Comparison of ENCODE assay signal across 9 cellular contexts in genomic region chr12:122872815-122873361, GRCh38. TPM values are rescaled to one million over a fixed set of nuclear protein-coding genes. Genes with fewer than 3 reads are reported as not detected.
DNase-seq lines count a peak whose midpoint lies in the region; ATAC-seq and TF ChIP-seq lines count a peak whose summit lies in the region.
"Had no signal": no experiment of that assay in that cellular context is flagged by ENCODE, and none has a peak within 500 bp of the region (broad histone marks: within the 10 kb centered on the region; RNA-seq: fewer than 3 reads in every experiment).

No MANE protein-coding gene starts in this region.

- H3K27ac Mint-ChIP-seq in T-helper 2 cell treated with Interferon-gamma antibody and Interleukin-4, amounts not matched to agents 5 μg/mL and 100 μg/mL, for 36 hours: no peak overlapping the region
- H3K27ac Mint-ChIP-seq in activated T-cell treated with anti-CD3 and anti-CD28 coated beads, Interleukin-2, amount 50 U/mL, for 72 hours: no peak overlapping the region

- intact Hi-C loops in right lobe of liver (cut with DNase I): no loop called here

- peaks cover 0 to 6% (median 0%) of the 10 kb centered on the region in 4 donors for H3K36me3 ChIP-seq in right lobe of liver

- WGBS in right lobe of liver (ENCODE audit: insufficient coverage, low coverage, low lambda C conversion rate, missing lambda C conversion rate): 20% methylated on average over 12 of the region's 12 CpGs

- no peaks in the 10 kb centered on the region for H3K27me3 ChIP-seq in right lobe of liver

- TF ChIP-seq CTCF in right lobe of liver (IDR thresholded peaks at IDR 0.05): no peak

- H3K4me3 Mint-ChIP-seq in T-helper 2 cell treated with Interferon-gamma antibody and Interleukin-4, amounts not matched to agents 5 μg/mL and 100 μg/mL, for 36 hours: peak overlapping the region; percentile 86
- peak overlapping the region; percentile 27 to 80 for H3K4me3 Mint-ChIP-seq in activated T-cell treated with anti-CD3 and anti-CD28 coated beads, Interleukin-2, amount 50 U/mL, for 72 hours

- H3K36me3 Mint-ChIP-seq in T-helper 2 cell treated with Interferon-gamma antibody and Interleukin-4, amounts not matched to agents 5 μg/mL and 100 μg/mL, for 36 hours (ENCODE audit: low read depth): peaks cover 31% of the 10 kb centered on the region
- peaks cover 8 to 14% of the 10 kb centered on the region in 2 donors for H3K36me3 Mint-ChIP-seq in activated T-cell treated with anti-CD3 and anti-CD28 coated beads, Interleukin-2, amount 50 U/mL, for 72 hours (ENCODE audit: insufficient read depth in 2 of 2)

- no peak for TF ChIP-seq POLR2A in right lobe of liver (IDR thresholded peaks at IDR 0.05)

- H3K27ac ChIP-seq in right lobe of liver (peak overlapping the region; percentile 62 to 87 (median 83)), substantia nigra (ENCODE audit: low read depth, low read length, poor library complexity, severe bottlenecking) (peak overlapping the region; percentile 62)

- peaks cover 21% of the 10 kb centered on the region for H3K27me3 Mint-ChIP-seq in T-helper 2 cell treated with Interferon-gamma antibody and Interleukin-4, amounts not matched to agents 5 μg/mL and 100 μg/mL, for 36 hours (ENCODE audit: low read depth)
- H3K27me3 Mint-ChIP-seq in activated T-cell treated with anti-CD3 and anti-CD28 coated beads, Interleukin-2, amount 50 U/mL, for 72 hours (ENCODE audit: low read depth): peaks cover 53% of the 10 kb centered on the region

- no peak for ATAC-seq in activated T-cell treated with anti-CD3 and anti-CD28 coated beads, Interleukin-2, amount 50 U/mL, for 72 hours (replicated peaks in 1 of 2)
- no peak for ATAC-seq in right lobe of liver
- no peak for ATAC-seq in GM19328 (IDR thresholded peaks at IDR 0.05; ENCODE audit: unreplicated experiment)

- H3K4me1 Mint-ChIP-seq in T-helper 2 cell treated with Interferon-gamma antibody and Interleukin-4, amounts not matched to agents 5 μg/mL and 100 μg/mL, for 36 hours (ENCODE audit: low read depth): peaks cover 49% of the 10 kb centered on the region
- H3K4me1 Mint-ChIP-seq in activated T-cell treated with anti-CD3 and anti-CD28 coated beads, Interleukin-2, amount 50 U/mL, for 72 hours (ENCODE audit: low read depth): peaks cover 70% of the 10 kb centered on the region

- no peak overlapping the region for H3K4me3 ChIP-seq in right lobe of liver

- no peaks in the 10 kb centered on the region for H3K9me3 Mint-ChIP-seq in T-helper 2 cell treated with Interferon-gamma antibody and Interleukin-4, amounts not matched to agents 5 μg/mL and 100 μg/mL, for 36 hours
- no peaks in the 10 kb centered on the region for H3K9me3 Mint-ChIP-seq in activated T-cell treated with anti-CD3 and anti-CD28 coated beads, Interleukin-2, amount 50 U/mL, for 72 hours

- no peaks in the 10 kb centered on the region for H3K9me3 ChIP-seq in right lobe of liver

- peaks cover 0 to 57% (median 30%) of the 10 kb centered on the region in 4 donors for H3K4me1 ChIP-seq in right lobe of liver

- DNase-seq in T-helper 2 cell treated with Interferon-gamma antibody and Interleukin-4, amounts not matched to agents 5 μg/mL and 100 μg/mL, for 36 hours (ENCODE audit: low spot score): no peak
- DNase-seq in T-helper 2 cell (no peak), right lobe of liver (peak in 1 of 3 donors; percentile 62), substantia nigra (lab: John Stamatoyannopoulos, UW) (no peak), NCI-H2171 treated with DMSO at 0.1 percent for 48 hours (lab: John Stamatoyannopoulos, UW) (no peak)
- no peak for DNase-seq in activated T-cell treated with anti-CD3 and anti-CD28 coated beads, Interleukin-2, amount 50 U/mL, for 72 hours
- DNase-seq in activated CD4-positive, alpha-beta T cell treated with anti-CD3 and anti-CD28 coated beads, Interleukin-2, amount 50 U/mL, for 48 hours: no peak
- DNase-seq: AML-193 had no signal

RNA-seq across cellular contexts. Expression of gene VPS37B, which starts 23.0 kb away (rescaled TPM):
- total RNA-seq in activated T-cell treated with anti-CD3 and anti-CD28 coated beads, Interleukin-2, amount 50 U/mL, for 72 hours: 10 to 100 TPM; 28.8 to 37.4 TPM
- total RNA-seq in right lobe of liver: 1 to 10 TPM; 5.2 to 6.7 (median 6.0) TPM

RNA-seq across cellular contexts. Expression of gene HIP1R, which starts 37.6 kb away (rescaled TPM):
- total RNA-seq in activated T-cell treated with anti-CD3 and anti-CD28 coated beads, Interleukin-2, amount 50 U/mL, for 72 hours: 10 to 100 TPM; 20.0 to 28.1 TPM
- 10 to 100 TPM; 23.6 to 37.2 (median 27.8) TPM for total RNA-seq in right lobe of liver
